34 cellular contexts compared by ENCODE assay signal in the genomic region with DNA sequence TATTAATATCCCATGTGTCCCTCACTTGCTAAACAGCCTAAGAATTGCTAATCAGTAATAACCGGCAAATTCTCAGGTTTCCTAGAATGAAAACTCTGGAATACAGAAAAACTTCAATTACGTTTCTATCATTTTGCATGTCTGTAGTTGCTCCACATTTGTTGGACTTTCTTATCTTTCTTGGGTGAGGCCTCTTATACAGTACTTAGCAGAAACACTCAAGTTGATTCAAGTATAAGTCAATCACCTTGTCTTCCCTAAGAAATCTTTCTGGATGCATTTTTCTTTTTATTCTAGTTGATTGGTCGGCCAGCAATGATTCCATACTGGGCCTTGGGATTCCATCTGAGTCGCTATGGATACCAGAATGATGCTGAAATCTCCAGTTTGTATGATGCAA.
"Had no signal": no experiment of that assay in that cellular context is flagged by ENCODE, and none has a peak within 500 bp of the region (broad histone marks: within the 10 kb centered on the region; RNA-seq: fewer than 3 reads in every experiment).

No MANE protein-coding gene starts in this region.

- H3K36me3 ChIP-seq: adrenal gland, brain microvascular endothelial cell, breast epithelium had no signal

- ATAC-seq: activated CD8-positive, alpha-beta T cell treated with anti-CD3 and anti-CD28 coated beads for 36 hours; activated naive CD4-positive, alpha-beta T cell treated with anti-CD3 and anti-CD28 coated beads, Interleukin-2, amount 50 U/mL, for 72 hours; activated T-cell treated with anti-CD3 and anti-CD28 coated beads, Interleukin-2, amount 50 U/mL, for 4 hours; activated T-cell treated with anti-CD3 and anti-CD28 coated beads, Interleukin-2, amount 50 U/mL, for 72 hours; activated T-helper 17 cell treated with anti-CD3 and anti-CD28 coated beads, Interleukin-2, amount 50 U/mL, for 72 hours; body of pancreas had no signal

- H3K27ac ChIP-seq: adrenal gland, body of pancreas, brain microvascular endothelial cell, breast epithelium, VCaP had no signal

- FAIRE-seq: astrocyte, TTC549 had no signal

- H3K4me3 ChIP-seq: adrenal gland, body of pancreas, breast epithelium had no signal

- DNase-seq: activated B cell treated with CpG ODN at 0.5 μM for 24 hours; activated CD4-positive, alpha-beta memory T cell treated with anti-CD3 and anti-CD28 coated beads for 36 hours; activated CD4-positive, alpha-beta T cell treated with anti-CD3 and anti-CD28 coated beads for 4 hours; activated CD4-positive, alpha-beta T cell treated with anti-CD3 and anti-CD28 coated beads, Interleukin-2, amount 10 ng/mL, durations not matched to agents 24 days and 14 days; activated CD4-positive, alpha-beta T cell treated with anti-CD3 and anti-CD28 coated beads, Interleukin-2, amount 50 U/mL, for 1 hour; activated CD4-positive, alpha-beta T cell treated with anti-CD3 and anti-CD28 coated beads, Interleukin-2, amount 50 U/mL, for 4 hours; activated CD4-positive, CD25-positive, alpha-beta regulatory T cell treated with anti-CD3 and anti-CD28 coated beads, Interleukin-2, amount 50 U/mL, for 72 hours; activated CD8-positive, alpha-beta memory T cell treated with anti-CD3 and anti-CD28 coated beads, Interleukin-2, amount 50 U/mL, for 4 hours; activated CD8-positive, alpha-beta T cell treated with anti-CD3 and anti-CD28 coated beads for 36 hours; activated effector memory CD4-positive, alpha-beta T cell treated with anti-CD3 and anti-CD28 coated beads, Interleukin-2, amount 50 U/mL, for 16 hours; activated gamma-delta T cell treated with Interleukin-2 at 50 U/mL for 16 hours; activated naive CD4-positive, alpha-beta T cell; activated naive CD4-positive, alpha-beta T cell treated with anti-CD3 and anti-CD28 coated beads for 36 hours; activated naive CD4-positive, alpha-beta T cell treated with anti-CD3 and anti-CD28 coated beads, Interleukin-2, amount 50 U/mL, for 16 hours; activated naive CD8-positive, alpha-beta T cell treated with anti-CD3 and anti-CD28 coated beads for 36 hours; activated T-cell treated with anti-CD3 and anti-CD28 coated beads for 4 hours; activated T-cell treated with anti-CD3 and anti-CD28 coated beads, Interleukin-2, amount 50 U/mL, for 1 hour; activated T-cell treated with anti-CD3 and anti-CD28 coated beads, Interleukin-2, amount 50 U/mL, for 4 hours; activated T-cell treated with anti-CD3 and anti-CD28 coated beads, Interleukin-2, amount 50 U/mL, for 72 hours; adrenal gland; amniotic stem cell; aorta; body of pancreas; brain microvascular endothelial cell; central memory CD4-positive, alpha-beta T cell; T-helper 1 cell; T-helper 2 cell; T-helper 9 cell had no signal

- H3K27me3 ChIP-seq: adrenal gland, body of pancreas, brain microvascular endothelial cell, breast epithelium had no signal

- H3K9me3 ChIP-seq: adrenal gland, body of pancreas, breast epithelium had no signal

- H3K4me1 ChIP-seq: adrenal gland, breast epithelium had no signal
